15 cellular contexts compared by ENCODE assay signal in genomic region chr4:134328741-134329140, GRCh38.
DNase-seq lines count a peak whose midpoint lies in the region; ATAC-seq, FAIRE-seq and TF ChIP-seq lines count a peak whose summit lies in the region.
"Had no signal": no experiment of that assay in that cellular context is flagged by ENCODE, and none has a peak within 500 bp of the region (broad histone marks: within the 10 kb centered on the region; RNA-seq: fewer than 3 reads in every experiment).

No MANE protein-coding gene starts in this region.

- no peaks in the 10 kb centered on the region for H3K4me1 ChIP-seq in IMR-90 (ENCODE audit: control insufficient read depth, insufficient read depth, low read length)
- H3K4me1 ChIP-seq in GM12878 (ENCODE audit: control insufficient read depth, insufficient read depth, low read length) = no peaks in the 10 kb centered on the region
- H3K4me1 ChIP-seq in neuron (ENCODE audit: insufficient read depth, low read length) = peaks cover 9% of the 10 kb centered on the region
- no peaks in the 10 kb centered on the region for H3K4me1 ChIP-seq in aorta (ENCODE audit: control insufficient read depth in 1 of 2, insufficient read depth in 2 of 2, low read length in 2 of 2)
- H3K4me1 ChIP-seq: BLaER1 treated with 17β-estradiol and CSF1 and Interleukin-3, amounts not matched to agents 10 nM and 100 nM; Peyer's patch had no signal

- CTCF ChIA-PET in IMR-90 (lab: Yijun Ruan, JAX) = no interaction called here
- CTCF ChIA-PET in GM12878 (lab: Yijun Ruan, JAX) = no interaction called here

- TF ChIP-seq CTCF in IMR-90 (conservative IDR thresholded peaks at IDR 0.05; ENCODE audit: low read depth, low read length) (no peak), GM12878 (IDR thresholded peaks at IDR 0.05 in 2 of 3, conservative IDR thresholded peaks at IDR 0.05 in 1 of 3; ENCODE audit: control insufficient read depth in 2 of 3, extremely low read depth in 1 of 3, insufficient read depth in 1 of 3, low read depth in 3 of 3, low read length in 3 of 3) (no peak), GM13976 (IDR thresholded peaks at IDR 0.05; ENCODE audit: borderline replicate concordance, control extremely low read depth, extremely low read depth, insufficient read depth, missing control alignments) (no peak)

- H2AFZ ChIP-seq in IMR-90 (replicated peaks; ENCODE audit: low read length, poor library complexity) = peak overlapping the region; percentile 41
- no peak overlapping the region; the same call in 1 of the 2 replicates for H2AFZ ChIP-seq in GM12878 (ENCODE audit: control insufficient read depth, low read depth, low read length)
- peak overlapping the region; percentile 58 for H2AFZ ChIP-seq in neuron (ENCODE audit: low read depth, low read length)

- 86% methylated on average over 1 of the region's 9 CpGs; no CpG with 5 or more reads in 1 of the 2 experiments for WGBS in IMR-90 (ENCODE audit: extremely low coverage in 2 of 2, insufficient read length in 1 of 2), 2 experiments
- 21% methylated on average over 9 of the region's 9 CpGs for WGBS in GM12878 (ENCODE audit: insufficient coverage, insufficient replicate concordance, low lambda C conversion rate, missing lambda C conversion rate)
- WGBS in aorta, 2 donors = 92 to 94% methylated on average over 9 of the region's 9 CpGs

- H2BK20ac ChIP-seq in IMR-90 (ENCODE audit: low read depth, low read length) = no peak overlapping the region

- H3K27ac ChIP-seq in IMR-90 (ENCODE audit: insufficient read depth, low read length) (no peak overlapping the region), GM12878 (ENCODE audit: control insufficient read depth, insufficient read depth) (no peak overlapping the region), aorta (ENCODE audit: low read depth in 1 of 2, low read length in 2 of 2) (no peak overlapping the region)
- H3K27ac ChIP-seq: BLaER1 treated with 17β-estradiol and CSF1 and Interleukin-3, amounts not matched to agents 10 nM and 100 nM; Peyer's patch had no signal

- FAIRE-seq in GM12878 (lab: Jason Lieb, UNC) = no peak
- FAIRE-seq: H54 had no signal

- H3K4me3 ChIP-seq in IMR-90 (ENCODE audit: insufficient read depth, low read depth, low read length) (no peak overlapping the region), GM12878 (no peak overlapping the region), neuron (ENCODE audit: low read length) (no peak overlapping the region), aorta (ENCODE audit: low read length in 2 of 2) (no peak overlapping the region)
- H3K4me3 ChIP-seq: BLaER1 treated with 17β-estradiol and CSF1 and Interleukin-3, amounts not matched to agents 10 nM and 100 nM; Peyer's patch had no signal

- no peak overlapping the region for H2AK9ac ChIP-seq in IMR-90 (replicated peaks; ENCODE audit: low read depth, low read length, poor library complexity)

- SMC1A ChIA-PET in GM12878 (lab: Charles Lee; ENCODE audit: uncharacterized antibody, unreplicated experiment) = no interaction called here

- no peaks in the 10 kb centered on the region for H3K36me3 ChIP-seq in IMR-90 (ENCODE audit: control insufficient read depth, insufficient read depth, low read length)
- H3K36me3 ChIP-seq in GM12878 (ENCODE audit: control insufficient read depth in 2 of 2, insufficient read depth in 2 of 2, low read length in 1 of 2) = no peaks in the 10 kb centered on the region
- no peaks in the 10 kb centered on the region for H3K36me3 ChIP-seq in neuron (ENCODE audit: insufficient read depth, low read length)
- H3K36me3 ChIP-seq in aorta (ENCODE audit: control insufficient read depth in 1 of 2, insufficient read depth in 2 of 2, low read length in 1 of 2) = no peaks in the 10 kb centered on the region
- H3K36me3 ChIP-seq: BLaER1 treated with 17β-estradiol and CSF1 and Interleukin-3, amounts not matched to agents 10 nM and 100 nM; Peyer's patch had no signal

- H3K23ac ChIP-seq in IMR-90 (ENCODE audit: low read depth, low read length) = no peak overlapping the region

- TF ChIP-seq POLR2A in IMR-90 (IDR thresholded peaks at IDR 0.05; ENCODE audit: low read depth, low read length) = no peak
- TF ChIP-seq POLR2A in GM12878 (IDR thresholded peaks at IDR 0.05; ENCODE audit: low read depth, low read length) = no peak

- dilution Hi-C loops in IMR-90 (cut with HindIII; ENCODE audit: low sequenced_read_pairs, unreplicated experiment) = no loop called here

- no peaks in the 10 kb centered on the region for H3K79me2 ChIP-seq in GM12878 (ENCODE audit: control insufficient read depth, insufficient read depth, low read length)

- ATAC-seq in IMR-90 (ENCODE audit: low read depth) = no peak
- ATAC-seq in GM12878 = peak; percentile 31; the same call in 2 of the 3 replicates
- no peak for ATAC-seq in aorta (ENCODE audit: low FRiP score)

- H2BK15ac ChIP-seq in IMR-90 (ENCODE audit: low read depth, low read length) = no peak overlapping the region

- no peak overlapping the region for H3K18ac ChIP-seq in IMR-90 (ENCODE audit: low read depth, low read length)

- H4K5ac ChIP-seq in IMR-90 (ENCODE audit: low read depth, low read length) = no peak overlapping the region

- in situ Hi-C loops in IMR-90 (cut with MboI; ENCODE audit: low sequenced_read_pairs) = no loop called here
- in situ Hi-C loops in GM12878 (cut with MboI) = no loop called here
- in situ Hi-C loops in GM13976 (cut with MboI; ENCODE audit: low sequenced_read_pairs, unreplicated experiment) = no loop called here

- H4K8ac ChIP-seq in IMR-90 (ENCODE audit: low read depth in 2 of 2, low read length in 2 of 2) = no peak overlapping the region

- TF ChIP-seq RAD21 in IMR-90 (IDR thresholded peaks at IDR 0.05; ENCODE audit: low read length) = no peak
- TF ChIP-seq RAD21 in GM12878 (IDR thresholded peaks at IDR 0.05; ENCODE audit: insufficient read depth, low read depth, low read length) = no peak

- RAD21 ChIA-PET in GM12878 (lab: Charles Lee; ENCODE audit: unreplicated experiment) = no interaction called here

- no peak overlapping the region for H4K91ac ChIP-seq in IMR-90 (ENCODE audit: insufficient read depth, low read depth, low read length)

- H3K9ac ChIP-seq in IMR-90 (ENCODE audit: low read depth, low read length) (no peak overlapping the region), GM12878 (ENCODE audit: control insufficient read depth, insufficient read depth, low read length) (no peak overlapping the region)
- H3K9ac ChIP-seq: BLaER1 treated with 17β-estradiol and CSF1 and Interleukin-3, amounts not matched to agents 10 nM and 100 nM had no signal

- no peak overlapping the region for H3K4ac ChIP-seq in IMR-90 (ENCODE audit: low read depth, low read length)

- DNase-seq in NCI-H2227 (lab: John Stamatoyannopoulos, UW; ENCODE audit: unreplicated experiment) = peak; percentile 27
- no peak for DNase-seq in NCI-H2227 treated with DMSO at 0.1 percent for 48 hours (lab: John Stamatoyannopoulos, UW)
- no peak for DNase-seq in IMR-90
- DNase-seq in GM12878 (ENCODE audit: low read depth, low spot score) = no peak
- no peak for DNase-seq in GM13976 (ENCODE audit: low spot score)
- DNase-seq in aorta = no peak
- no peak for DNase-seq in NCI-H2081 (lab: John Stamatoyannopoulos, UW)
- DNase-seq: GDM1, NCI-H1417 treated with DMSO at 0.1 percent for 48 hours, NCI-H2081 treated with DMSO at 0.1 percent for 48 hours, NCI-H774, Peyer's patch had no signal

- intact Hi-C loops in IMR-90 (cut with micrococcal nuclease) (no loop called here), GM12878 (cut with micrococcal nuclease; ENCODE audit: unreplicated experiment) (no loop called here), aorta (cut with DNase I) (no loop called here)

- no peak overlapping the region for H3K4me2 ChIP-seq in IMR-90 (ENCODE audit: low read depth, low read length)
- no peak overlapping the region for H3K4me2 ChIP-seq in GM12878 (ENCODE audit: control insufficient read depth, insufficient read depth)
- H3K4me2 ChIP-seq: BLaER1 treated with 17β-estradiol and CSF1 and Interleukin-3, amounts not matched to agents 10 nM and 100 nM had no signal

- no peaks in the 10 kb centered on the region for H3K79me1 ChIP-seq in IMR-90 (ENCODE audit: low read depth in 1 of 2, low read length in 2 of 2)

- peaks cover 15% of the 10 kb centered on the region; the same call in 1 of the 2 replicates for H3K9me3 ChIP-seq in IMR-90 (ENCODE audit: control insufficient read depth, insufficient read depth, low read length)
- H3K9me3 ChIP-seq in GM12878 (replicated peaks; ENCODE audit: control insufficient read depth, insufficient read depth, low read length) = no peaks in the 10 kb centered on the region
- peaks cover 4% of the 10 kb centered on the region for H3K9me3 ChIP-seq in neuron (ENCODE audit: low read length)
- no peaks in the 10 kb centered on the region for H3K9me3 ChIP-seq in aorta (ENCODE audit: control insufficient read depth, low read length)
- H3K9me3 ChIP-seq: Peyer's patch had no signal

- no peak for TF ChIP-seq EP300 in GM12878 (IDR thresholded peaks at IDR 0.05; ENCODE audit: borderline replicate concordance in 1 of 2, control insufficient read depth in 1 of 2, low read depth in 2 of 2, low read length in 2 of 2)

- no peaks in the 10 kb centered on the region for H3K9me1 ChIP-seq in IMR-90 (ENCODE audit: insufficient read depth, low read length)

- no peak overlapping the region for H2BK5ac ChIP-seq in IMR-90 (ENCODE audit: low read depth, low read length, poor library complexity, severe bottlenecking)

- H3K14ac ChIP-seq in IMR-90 (replicated peaks; ENCODE audit: low read depth, low read length) = no peak overlapping the region

- H2AK5ac ChIP-seq in IMR-90 (ENCODE audit: low read depth, low read length) = no peak overlapping the region

- no peak overlapping the region for H2BK120ac ChIP-seq in IMR-90 (ENCODE audit: low read depth, low read length)

- H3K27me3 ChIP-seq in IMR-90 (ENCODE audit: control insufficient read depth, insufficient read depth, low read length) = no peaks in the 10 kb centered on the region
- H3K27me3 ChIP-seq in GM12878 (replicated peaks in 1 of 2; ENCODE audit: control insufficient read depth in 2 of 2, insufficient read depth in 2 of 2, low read length in 1 of 2) = no peaks in the 10 kb centered on the region
- H3K27me3 ChIP-seq in neuron (ENCODE audit: insufficient read depth, low read length) = no peaks in the 10 kb centered on the region
- H3K27me3 ChIP-seq in aorta (ENCODE audit: control insufficient read depth in 1 of 2, insufficient read depth in 2 of 2, low read length in 1 of 2) = no peaks in the 10 kb centered on the region
- H3K27me3 ChIP-seq: BLaER1 treated with 17β-estradiol and CSF1 and Interleukin-3, amounts not matched to agents 10 nM and 100 nM; Peyer's patch had no signal

- H4K20me1 ChIP-seq in IMR-90 (ENCODE audit: insufficient read depth, low read length) = no peaks in the 10 kb centered on the region
- no peaks in the 10 kb centered on the region for H4K20me1 ChIP-seq in GM12878 (ENCODE audit: control insufficient read depth, insufficient read depth)
- H4K20me1 ChIP-seq: BLaER1 treated with 17β-estradiol and CSF1 and Interleukin-3, amounts not matched to agents 10 nM and 100 nM had no signal

- no TSS peak for BruUV-seq in IMR-90 (replicated peaks; lab: Mats Ljungman, UMichigan)
- no TSS peak for BruUV-seq in GM12878 (replicated peaks; lab: Mats Ljungman, UMichigan)

- POLR2A ChIA-PET in IMR-90 (lab: Charles Lee; ENCODE audit: unreplicated experiment) (no interaction called here), GM12878 (lab: Charles Lee) (no interaction called here)

- H3K56ac ChIP-seq in IMR-90 (ENCODE audit: extremely low read depth, insufficient read depth, low read length) = no peak overlapping the region
